In the genomic region with DNA sequence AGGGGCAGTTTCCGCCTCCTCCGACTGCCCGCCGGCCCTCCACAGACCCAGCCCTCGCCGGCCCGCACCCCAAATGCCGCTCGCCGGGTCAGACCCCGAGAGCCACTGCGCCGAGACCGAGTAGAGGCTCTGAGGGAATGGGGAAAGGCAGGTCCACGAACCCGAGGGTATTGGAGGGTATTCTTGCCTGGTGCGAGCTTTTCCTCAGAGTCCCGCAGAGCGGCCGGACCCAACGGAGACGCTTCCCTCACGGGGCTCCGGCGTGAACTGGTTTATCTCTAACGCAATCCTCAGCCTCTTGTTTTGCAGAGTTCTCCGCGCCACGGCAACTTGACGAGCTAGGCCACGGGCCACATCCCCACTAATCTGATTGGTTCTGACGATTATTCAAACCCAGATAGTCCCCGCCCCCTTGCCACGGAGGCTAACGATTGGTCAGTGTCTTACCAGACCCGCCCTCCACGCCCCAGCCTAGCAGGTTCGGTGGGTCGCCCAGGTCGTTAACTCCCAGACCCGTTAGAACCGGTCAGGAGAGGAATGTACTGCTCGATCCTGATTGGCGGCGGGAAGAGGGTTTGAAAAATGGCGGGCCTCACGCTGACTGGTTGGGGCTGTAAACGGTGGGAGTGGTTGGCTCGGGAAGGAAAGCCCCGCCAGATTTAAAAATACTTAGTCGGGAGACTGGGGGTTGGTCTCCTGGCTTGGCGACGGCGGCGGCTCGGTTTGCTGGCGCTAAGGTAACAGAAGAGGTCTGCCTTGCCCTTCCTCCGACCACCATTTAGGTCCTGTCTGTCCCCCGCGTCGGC, we compare ENCODE assay signal across 1 cellular context.
TF ChIP-seq lines count a peak whose summit lies in the region.

A gene (minus strand): TSS at position 274 of the 806 bp plus-strand sequence. CDS start 709 bp downstream, outside the sequence.

TF ChIP-seq in WTC11, 78 proteins besides CTCF, POLR2A, EP300 and RAD21 (continued from another document and continues in another):
- TF ChIP-seq, protein P1, sequence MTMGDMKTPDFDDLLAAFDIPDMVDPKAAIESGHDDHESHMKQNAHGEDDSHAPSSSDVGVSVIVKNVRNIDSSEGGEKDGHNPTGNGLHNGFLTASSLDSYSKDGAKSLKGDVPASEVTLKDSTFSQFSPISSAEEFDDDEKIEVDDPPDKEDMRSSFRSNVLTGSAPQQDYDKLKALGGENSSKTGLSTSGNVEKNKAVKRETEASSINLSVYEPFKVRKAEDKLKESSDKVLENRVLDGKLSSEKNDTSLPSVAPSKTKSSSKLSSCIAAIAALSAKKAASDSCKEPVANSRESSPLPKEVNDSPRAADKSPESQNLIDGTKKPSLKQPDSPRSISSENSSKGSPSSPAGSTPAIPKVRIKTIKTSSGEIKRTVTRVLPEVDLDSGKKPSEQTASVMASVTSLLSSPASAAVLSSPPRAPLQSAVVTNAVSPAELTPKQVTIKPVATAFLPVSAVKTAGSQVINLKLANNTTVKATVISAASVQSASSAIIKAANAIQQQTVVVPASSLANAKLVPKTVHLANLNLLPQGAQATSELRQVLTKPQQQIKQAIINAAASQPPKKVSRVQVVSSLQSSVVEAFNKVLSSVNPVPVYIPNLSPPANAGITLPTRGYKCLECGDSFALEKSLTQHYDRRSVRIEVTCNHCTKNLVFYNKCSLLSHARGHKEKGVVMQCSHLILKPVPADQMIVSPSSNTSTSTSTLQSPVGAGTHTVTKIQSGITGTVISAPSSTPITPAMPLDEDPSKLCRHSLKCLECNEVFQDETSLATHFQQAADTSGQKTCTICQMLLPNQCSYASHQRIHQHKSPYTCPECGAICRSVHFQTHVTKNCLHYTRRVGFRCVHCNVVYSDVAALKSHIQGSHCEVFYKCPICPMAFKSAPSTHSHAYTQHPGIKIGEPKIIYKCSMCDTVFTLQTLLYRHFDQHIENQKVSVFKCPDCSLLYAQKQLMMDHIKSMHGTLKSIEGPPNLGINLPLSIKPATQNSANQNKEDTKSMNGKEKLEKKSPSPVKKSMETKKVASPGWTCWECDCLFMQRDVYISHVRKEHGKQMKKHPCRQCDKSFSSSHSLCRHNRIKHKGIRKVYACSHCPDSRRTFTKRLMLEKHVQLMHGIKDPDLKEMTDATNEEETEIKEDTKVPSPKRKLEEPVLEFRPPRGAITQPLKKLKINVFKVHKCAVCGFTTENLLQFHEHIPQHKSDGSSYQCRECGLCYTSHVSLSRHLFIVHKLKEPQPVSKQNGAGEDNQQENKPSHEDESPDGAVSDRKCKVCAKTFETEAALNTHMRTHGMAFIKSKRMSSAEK (CRISPR knock-in tag; IDR thresholded peaks at IDR 0.05; ENCODE audit: borderline replicate concordance), result peak; percentile 60; the same call in 1 of the 2 replicates
- TF ChIP-seq, protein P2, sequence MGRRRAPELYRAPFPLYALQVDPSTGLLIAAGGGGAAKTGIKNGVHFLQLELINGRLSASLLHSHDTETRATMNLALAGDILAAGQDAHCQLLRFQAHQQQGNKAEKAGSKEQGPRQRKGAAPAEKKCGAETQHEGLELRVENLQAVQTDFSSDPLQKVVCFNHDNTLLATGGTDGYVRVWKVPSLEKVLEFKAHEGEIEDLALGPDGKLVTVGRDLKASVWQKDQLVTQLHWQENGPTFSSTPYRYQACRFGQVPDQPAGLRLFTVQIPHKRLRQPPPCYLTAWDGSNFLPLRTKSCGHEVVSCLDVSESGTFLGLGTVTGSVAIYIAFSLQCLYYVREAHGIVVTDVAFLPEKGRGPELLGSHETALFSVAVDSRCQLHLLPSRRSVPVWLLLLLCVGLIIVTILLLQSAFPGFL (CRISPR knock-in tag; IDR thresholded peaks at IDR 0.05; ENCODE audit: borderline replicate concordance), result 0 out of 2 replicates have a peak, but pooled peaks have one; percentile 75
- TF ChIP-seq, protein P3, sequence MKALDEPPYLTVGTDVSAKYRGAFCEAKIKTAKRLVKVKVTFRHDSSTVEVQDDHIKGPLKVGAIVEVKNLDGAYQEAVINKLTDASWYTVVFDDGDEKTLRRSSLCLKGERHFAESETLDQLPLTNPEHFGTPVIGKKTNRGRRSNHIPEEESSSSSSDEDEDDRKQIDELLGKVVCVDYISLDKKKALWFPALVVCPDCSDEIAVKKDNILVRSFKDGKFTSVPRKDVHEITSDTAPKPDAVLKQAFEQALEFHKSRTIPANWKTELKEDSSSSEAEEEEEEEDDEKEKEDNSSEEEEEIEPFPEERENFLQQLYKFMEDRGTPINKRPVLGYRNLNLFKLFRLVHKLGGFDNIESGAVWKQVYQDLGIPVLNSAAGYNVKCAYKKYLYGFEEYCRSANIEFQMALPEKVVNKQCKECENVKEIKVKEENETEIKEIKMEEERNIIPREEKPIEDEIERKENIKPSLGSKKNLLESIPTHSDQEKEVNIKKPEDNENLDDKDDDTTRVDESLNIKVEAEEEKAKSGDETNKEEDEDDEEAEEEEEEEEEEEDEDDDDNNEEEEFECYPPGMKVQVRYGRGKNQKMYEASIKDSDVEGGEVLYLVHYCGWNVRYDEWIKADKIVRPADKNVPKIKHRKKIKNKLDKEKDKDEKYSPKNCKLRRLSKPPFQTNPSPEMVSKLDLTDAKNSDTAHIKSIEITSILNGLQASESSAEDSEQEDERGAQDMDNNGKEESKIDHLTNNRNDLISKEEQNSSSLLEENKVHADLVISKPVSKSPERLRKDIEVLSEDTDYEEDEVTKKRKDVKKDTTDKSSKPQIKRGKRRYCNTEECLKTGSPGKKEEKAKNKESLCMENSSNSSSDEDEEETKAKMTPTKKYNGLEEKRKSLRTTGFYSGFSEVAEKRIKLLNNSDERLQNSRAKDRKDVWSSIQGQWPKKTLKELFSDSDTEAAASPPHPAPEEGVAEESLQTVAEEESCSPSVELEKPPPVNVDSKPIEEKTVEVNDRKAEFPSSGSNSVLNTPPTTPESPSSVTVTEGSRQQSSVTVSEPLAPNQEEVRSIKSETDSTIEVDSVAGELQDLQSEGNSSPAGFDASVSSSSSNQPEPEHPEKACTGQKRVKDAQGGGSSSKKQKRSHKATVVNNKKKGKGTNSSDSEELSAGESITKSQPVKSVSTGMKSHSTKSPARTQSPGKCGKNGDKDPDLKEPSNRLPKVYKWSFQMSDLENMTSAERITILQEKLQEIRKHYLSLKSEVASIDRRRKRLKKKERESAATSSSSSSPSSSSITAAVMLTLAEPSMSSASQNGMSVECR (CRISPR knock-in tag; IDR thresholded peaks at IDR 0.05; ENCODE audit: borderline replicate concordance), result 0 out of 2 replicates have a peak, but pooled peaks have one; percentile 59
- TF ChIP-seq ESRRA (CRISPR knock-in tag; IDR thresholded peaks at IDR 0.05; ENCODE audit: borderline replicate concordance), result 0 out of 2 replicates have a peak, but pooled peaks have one; percentile 33
- no peak for TF ChIP-seq ZNF121 (CRISPR knock-in tag; IDR thresholded peaks at IDR 0.05)
- TF ChIP-seq ZNF138 (CRISPR knock-in tag; conservative IDR thresholded peaks at IDR 0.05), result no peak
- TF ChIP-seq SOX15 (CRISPR knock-in tag; IDR thresholded peaks at IDR 0.05), result no peak
- TF ChIP-seq, protein P4, sequence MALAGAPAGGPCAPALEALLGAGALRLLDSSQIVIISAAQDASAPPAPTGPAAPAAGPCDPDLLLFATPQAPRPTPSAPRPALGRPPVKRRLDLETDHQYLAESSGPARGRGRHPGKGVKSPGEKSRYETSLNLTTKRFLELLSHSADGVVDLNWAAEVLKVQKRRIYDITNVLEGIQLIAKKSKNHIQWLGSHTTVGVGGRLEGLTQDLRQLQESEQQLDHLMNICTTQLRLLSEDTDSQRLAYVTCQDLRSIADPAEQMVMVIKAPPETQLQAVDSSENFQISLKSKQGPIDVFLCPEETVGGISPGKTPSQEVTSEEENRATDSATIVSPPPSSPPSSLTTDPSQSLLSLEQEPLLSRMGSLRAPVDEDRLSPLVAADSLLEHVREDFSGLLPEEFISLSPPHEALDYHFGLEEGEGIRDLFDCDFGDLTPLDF (CRISPR knock-in tag; IDR thresholded peaks at IDR 0.05), result peak; percentile 86
- peak; percentile 30; the same call in 1 of the 2 replicates for TF ChIP-seq ZNF317 (CRISPR knock-in tag; IDR thresholded peaks at IDR 0.05; ENCODE audit: borderline replicate concordance, low read depth)
- TF ChIP-seq SMAD3 (CRISPR knock-in tag; IDR thresholded peaks at IDR 0.05; ENCODE audit: borderline replicate concordance), result peak; percentile 61; the same call in 1 of the 2 replicates
- no peak for TF ChIP-seq JUN (CRISPR knock-in tag; IDR thresholded peaks at IDR 0.05)
- TF ChIP-seq ZNF416 (CRISPR knock-in tag; IDR thresholded peaks at IDR 0.05), result 0 out of 2 replicates have a peak, but pooled peaks have one; percentile 19
- peak; percentile 100 for TF ChIP-seq MYBL2 (CRISPR knock-in tag; IDR thresholded peaks at IDR 0.05)
- TF ChIP-seq FOXP1 (CRISPR knock-in tag; IDR thresholded peaks at IDR 0.05; ENCODE audit: borderline replicate concordance), result peak; percentile 92; the same call in 1 of the 2 replicates
- TF ChIP-seq, protein P5, sequence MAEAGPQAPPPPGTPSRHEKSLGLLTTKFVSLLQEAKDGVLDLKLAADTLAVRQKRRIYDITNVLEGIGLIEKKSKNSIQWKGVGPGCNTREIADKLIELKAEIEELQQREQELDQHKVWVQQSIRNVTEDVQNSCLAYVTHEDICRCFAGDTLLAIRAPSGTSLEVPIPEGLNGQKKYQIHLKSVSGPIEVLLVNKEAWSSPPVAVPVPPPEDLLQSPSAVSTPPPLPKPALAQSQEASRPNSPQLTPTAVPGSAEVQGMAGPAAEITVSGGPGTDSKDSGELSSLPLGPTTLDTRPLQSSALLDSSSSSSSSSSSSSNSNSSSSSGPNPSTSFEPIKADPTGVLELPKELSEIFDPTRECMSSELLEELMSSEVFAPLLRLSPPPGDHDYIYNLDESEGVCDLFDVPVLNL (CRISPR knock-in tag; IDR thresholded peaks at IDR 0.05; ENCODE audit: borderline replicate concordance, low read depth), result peak; percentile 93
- TF ChIP-seq, protein P6, sequence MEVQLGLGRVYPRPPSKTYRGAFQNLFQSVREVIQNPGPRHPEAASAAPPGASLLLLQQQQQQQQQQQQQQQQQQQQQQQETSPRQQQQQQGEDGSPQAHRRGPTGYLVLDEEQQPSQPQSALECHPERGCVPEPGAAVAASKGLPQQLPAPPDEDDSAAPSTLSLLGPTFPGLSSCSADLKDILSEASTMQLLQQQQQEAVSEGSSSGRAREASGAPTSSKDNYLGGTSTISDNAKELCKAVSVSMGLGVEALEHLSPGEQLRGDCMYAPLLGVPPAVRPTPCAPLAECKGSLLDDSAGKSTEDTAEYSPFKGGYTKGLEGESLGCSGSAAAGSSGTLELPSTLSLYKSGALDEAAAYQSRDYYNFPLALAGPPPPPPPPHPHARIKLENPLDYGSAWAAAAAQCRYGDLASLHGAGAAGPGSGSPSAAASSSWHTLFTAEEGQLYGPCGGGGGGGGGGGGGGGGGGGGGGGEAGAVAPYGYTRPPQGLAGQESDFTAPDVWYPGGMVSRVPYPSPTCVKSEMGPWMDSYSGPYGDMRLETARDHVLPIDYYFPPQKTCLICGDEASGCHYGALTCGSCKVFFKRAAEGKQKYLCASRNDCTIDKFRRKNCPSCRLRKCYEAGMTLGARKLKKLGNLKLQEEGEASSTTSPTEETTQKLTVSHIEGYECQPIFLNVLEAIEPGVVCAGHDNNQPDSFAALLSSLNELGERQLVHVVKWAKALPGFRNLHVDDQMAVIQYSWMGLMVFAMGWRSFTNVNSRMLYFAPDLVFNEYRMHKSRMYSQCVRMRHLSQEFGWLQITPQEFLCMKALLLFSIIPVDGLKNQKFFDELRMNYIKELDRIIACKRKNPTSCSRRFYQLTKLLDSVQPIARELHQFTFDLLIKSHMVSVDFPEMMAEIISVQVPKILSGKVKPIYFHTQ (CRISPR knock-in tag; IDR thresholded peaks at IDR 0.05), result no peak; the same call in 1 of the 2 replicates
- TF ChIP-seq TP53 (CRISPR knock-in tag; IDR thresholded peaks at IDR 0.05), result peak; percentile 92
- TF ChIP-seq, protein P7, sequence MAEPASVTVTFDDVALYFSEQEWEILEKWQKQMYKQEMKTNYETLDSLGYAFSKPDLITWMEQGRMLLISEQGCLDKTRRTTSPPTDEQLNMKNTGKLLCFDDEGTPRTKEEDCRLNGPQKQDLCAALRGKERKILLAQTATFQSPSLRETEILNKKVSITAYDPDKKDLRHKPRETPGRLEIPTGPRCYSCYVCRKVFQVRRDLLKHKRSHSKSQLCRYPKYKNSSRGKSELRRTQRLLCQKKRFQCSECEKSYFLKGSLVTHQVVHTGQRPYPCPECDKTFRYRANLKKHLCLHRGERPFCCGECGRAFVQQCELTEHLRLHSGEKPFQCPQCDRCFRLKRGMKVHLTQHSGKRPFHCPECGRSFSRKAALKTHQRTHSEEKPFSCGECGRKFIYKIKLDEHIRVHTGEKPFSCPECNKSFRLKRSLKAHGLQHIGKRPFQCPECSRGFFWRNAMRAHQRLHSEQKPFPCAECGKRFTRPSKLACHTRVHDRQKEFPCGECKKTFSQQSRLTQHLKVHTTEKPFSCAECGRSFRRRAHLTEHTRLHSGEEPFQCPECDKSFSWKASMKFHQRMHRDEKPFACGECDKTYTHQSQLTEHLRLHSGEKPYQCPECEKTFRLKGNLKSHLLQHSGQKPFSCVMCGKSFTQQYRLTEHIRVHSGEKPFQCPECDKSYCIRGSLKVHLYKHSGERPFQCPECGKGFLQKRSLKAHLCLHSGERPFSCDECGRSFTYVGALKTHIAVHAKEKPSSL (CRISPR knock-in tag; conservative IDR thresholded peaks at IDR 0.05), result no peak
- peak; percentile 59; the same call in 1 of the 2 replicates for TF ChIP-seq ETV6 (CRISPR knock-in tag; IDR thresholded peaks at IDR 0.05)
- TF ChIP-seq, protein P8, sequence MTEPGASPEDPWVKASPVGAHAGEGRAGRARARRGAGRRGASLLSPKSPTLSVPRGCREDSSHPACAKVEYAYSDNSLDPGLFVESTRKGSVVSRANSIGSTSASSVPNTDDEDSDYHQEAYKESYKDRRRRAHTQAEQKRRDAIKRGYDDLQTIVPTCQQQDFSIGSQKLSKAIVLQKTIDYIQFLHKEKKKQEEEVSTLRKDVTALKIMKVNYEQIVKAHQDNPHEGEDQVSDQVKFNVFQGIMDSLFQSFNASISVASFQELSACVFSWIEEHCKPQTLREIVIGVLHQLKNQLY (CRISPR knock-in tag; IDR thresholded peaks at IDR 0.05), result 0 out of 2 replicates have a peak, but pooled peaks have one; percentile 12
- TF ChIP-seq, protein P9, sequence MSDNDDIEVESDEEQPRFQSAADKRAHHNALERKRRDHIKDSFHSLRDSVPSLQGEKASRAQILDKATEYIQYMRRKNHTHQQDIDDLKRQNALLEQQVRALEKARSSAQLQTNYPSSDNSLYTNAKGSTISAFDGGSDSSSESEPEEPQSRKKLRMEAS (CRISPR knock-in tag; IDR thresholded peaks at IDR 0.05), result peak; percentile 85
- peak; percentile 73 for TF ChIP-seq CREM (CRISPR knock-in tag; IDR thresholded peaks at IDR 0.05)
- TF ChIP-seq, protein P10, sequence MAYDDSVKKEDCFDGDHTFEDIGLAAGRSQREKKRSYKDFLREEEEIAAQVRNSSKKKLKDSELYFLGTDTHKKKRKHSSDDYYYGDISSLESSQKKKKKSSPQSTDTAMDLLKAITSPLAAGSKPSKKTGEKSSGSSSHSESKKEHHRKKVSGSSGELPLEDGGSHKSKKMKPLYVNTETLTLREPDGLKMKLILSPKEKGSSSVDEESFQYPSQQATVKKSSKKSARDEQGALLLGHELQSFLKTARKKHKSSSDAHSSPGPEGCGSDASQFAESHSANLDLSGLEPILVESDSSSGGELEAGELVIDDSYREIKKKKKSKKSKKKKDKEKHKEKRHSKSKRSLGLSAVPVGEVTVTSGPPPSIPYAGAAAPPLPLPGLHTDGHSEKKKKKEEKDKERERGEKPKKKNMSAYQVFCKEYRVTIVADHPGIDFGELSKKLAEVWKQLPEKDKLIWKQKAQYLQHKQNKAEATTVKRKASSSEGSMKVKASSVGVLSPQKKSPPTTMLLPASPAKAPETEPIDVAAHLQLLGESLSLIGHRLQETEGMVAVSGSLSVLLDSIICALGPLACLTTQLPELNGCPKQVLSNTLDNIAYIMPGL (CRISPR knock-in tag; IDR thresholded peaks at IDR 0.05), result peak; percentile 73; the same call in 1 of the 2 replicates
- TF ChIP-seq, protein P11, sequence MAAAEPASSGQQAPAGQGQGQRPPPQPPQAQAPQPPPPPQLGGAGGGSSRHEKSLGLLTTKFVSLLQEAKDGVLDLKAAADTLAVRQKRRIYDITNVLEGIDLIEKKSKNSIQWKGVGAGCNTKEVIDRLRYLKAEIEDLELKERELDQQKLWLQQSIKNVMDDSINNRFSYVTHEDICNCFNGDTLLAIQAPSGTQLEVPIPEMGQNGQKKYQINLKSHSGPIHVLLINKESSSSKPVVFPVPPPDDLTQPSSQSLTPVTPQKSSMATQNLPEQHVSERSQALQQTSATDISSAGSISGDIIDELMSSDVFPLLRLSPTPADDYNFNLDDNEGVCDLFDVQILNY (CRISPR knock-in tag; IDR thresholded peaks at IDR 0.05), result peak; percentile 81; the same call in 1 of the 2 replicates
- TF ChIP-seq RORB (CRISPR knock-in tag; IDR thresholded peaks at IDR 0.05), result no peak
